ENCODE assay signal across 24 cellular contexts in genomic region chr1:237071641-237072420, GRCh38. TPM values are rescaled to one million over a fixed set of nuclear protein-coding genes. Genes with fewer than 3 reads are reported as not detected.
"Had no signal": no experiment of that assay in that cellular context is flagged by ENCODE, and none has a peak within 500 bp of the region (broad histone marks: within the 10 kb centered on the region; RNA-seq: fewer than 3 reads in every experiment).

No MANE protein-coding gene starts in this region.

- DNase-seq: activated CD4-positive, alpha-beta T cell treated with anti-CD3 and anti-CD28 coated beads, Interleukin-2, amount 50 U/mL, for 1 hour; activated CD8-positive, alpha-beta T cell treated with anti-CD3 and anti-CD28 coated beads for 36 hours; activated gamma-delta T cell treated with Interleukin-2 at 50 U/mL for 16 hours; activated naive CD4-positive, alpha-beta T cell treated with anti-CD3 and anti-CD28 coated beads, Interleukin-2, amount 50 U/mL, for 16 hours; activated T-cell treated with anti-CD3 and anti-CD28 coated beads, Interleukin-2, amount 50 U/mL, for 4 hours; anterior cingulate cortex; body of pancreas; dorsolateral prefrontal cortex; effector memory CD4-positive, alpha-beta T cell; erythroblast; head of caudate nucleus; mammary epithelial cell; natural killer cell; right lobe of liver; stimulated activated CD4-positive, alpha-beta T cell treated with anti-CD3 and anti-CD28 coated beads, Interleukin-2, amount 100 ng/mL, for 48 hours; stimulated activated naive CD8-positive, alpha-beta T cell treated with anti-CD3 and anti-CD28 coated beads, Interleukin-15, Interleukin-2, amounts not matched to agents 100 U/mL and 50 U/mL, for 24 hours; T-helper 17 cell; T1000 had no signal

- H3K36me3 ChIP-seq: neural progenitor cell, right lobe of liver, upper lobe of left lung had no signal

- H3K4me3 ChIP-seq: body of pancreas, coronary artery, dorsolateral prefrontal cortex, neural progenitor cell, right lobe of liver, upper lobe of left lung had no signal

- H2AFZ ChIP-seq: neural progenitor cell had no signal

- H3K4me2 ChIP-seq: neural progenitor cell had no signal

- H3K9me3 ChIP-seq: body of pancreas, right lobe of liver, upper lobe of left lung had no signal

- H3K9ac ChIP-seq: neural progenitor cell had no signal

- ATAC-seq: activated CD8-positive, alpha-beta T cell treated with anti-CD3 and anti-CD28 coated beads for 36 hours; activated T-cell treated with anti-CD3 and anti-CD28 coated beads, Interleukin-2, amount 50 U/mL, for 4 hours; activated T-helper 17 cell treated with anti-CD3 and anti-CD28 coated beads, Interleukin-2, amount 50 U/mL, for 72 hours; body of pancreas; natural killer cell; SK-N-SH treated with all-trans-retinoic acid at 6 μM for 48 hours; stimulated activated naive CD8-positive, alpha-beta T cell treated with anti-CD3 and anti-CD28 coated beads, Interleukin-15, Interleukin-2, amounts not matched to agents 100 U/mL and 50 U/mL, for 24 hours; T-helper 17 cell had no signal

- H3K27ac ChIP-seq: body of pancreas, coronary artery, dorsolateral prefrontal cortex, neural progenitor cell, right lobe of liver, upper lobe of left lung had no signal

- H3K4me1 ChIP-seq: body of pancreas, neural progenitor cell, right lobe of liver, upper lobe of left lung had no signal

- H3K27me3 ChIP-seq: body of pancreas, dorsolateral prefrontal cortex, neural progenitor cell, right lobe of liver, upper lobe of left lung had no signal

RNA-seq across cellular contexts. Expression of gene RYR2, which starts 29.8 kb away (rescaled TPM):
- total RNA-seq: fibroblast of villous mesenchyme, mammary epithelial cell had no signal
